In the genomic region with DNA sequence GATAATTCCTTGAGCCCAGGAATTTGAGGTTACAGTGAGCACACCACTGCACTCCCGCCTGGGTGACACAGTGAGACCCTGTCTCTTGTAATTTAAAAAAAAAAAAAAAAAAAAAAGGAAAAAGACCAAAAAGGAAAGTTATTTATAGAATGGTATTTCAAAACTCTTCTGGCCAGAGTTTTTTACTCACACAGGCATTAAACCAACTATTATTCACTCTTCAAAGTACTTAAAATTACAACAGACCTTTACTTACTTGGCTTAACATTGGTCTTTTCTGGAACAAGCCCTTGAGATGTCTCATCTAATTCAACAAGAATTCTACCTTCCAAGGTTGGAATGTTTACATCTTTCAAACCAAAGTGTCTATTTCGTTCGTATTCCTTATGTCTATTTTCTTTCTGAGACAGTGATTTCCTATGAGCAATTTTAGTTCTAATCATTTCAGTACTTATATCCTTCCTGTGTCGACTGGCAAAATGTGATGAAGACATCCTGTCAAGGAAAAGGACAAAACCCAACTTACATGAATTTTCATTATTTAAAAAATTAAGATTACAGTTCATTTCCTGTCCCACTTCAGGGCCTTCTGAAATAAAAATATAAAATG, we compare ENCODE assay signal across 1 cellular context.
A peak's percentile ranks its signal among the peaks of the same experiment; 100 is the strongest.
TF ChIP-seq lines count a peak whose summit lies in the region.

No MANE protein-coding gene starts in this region.

TF ChIP-seq in endothelial cell of umbilical vein, 7 proteins besides CTCF, POLR2A, EP300 and RAD21 (continued from another document):
- TF ChIP-seq EZH2 (IDR thresholded peaks at IDR 0.05; ENCODE audit: borderline replicate concordance, low read depth, low read length, severe bottlenecking) (no peak), FOS (IDR thresholded peaks at IDR 0.05; ENCODE audit: borderline replicate concordance, insufficient read depth, low read length) (peak; percentile 55)
